32 cellular contexts compared by ENCODE assay signal in genomic region chrX:46597208-46597607, GRCh38.
"Had no signal": no experiment of that assay in that cellular context is flagged by ENCODE, and none has a peak within 500 bp of the region (broad histone marks: within the 10 kb centered on the region; RNA-seq: fewer than 3 reads in every experiment).

No MANE protein-coding gene starts in this region.

- H3K9me3 ChIP-seq: SJSA1, SK-N-SH had no signal

- H3K27ac Mint-ChIP-seq: activated CD4-positive, alpha-beta T cell treated with anti-CD3 and anti-CD28 coated beads for 36 hours; activated CD4-positive, alpha-beta T cell treated with anti-CD3 and anti-CD28 coated beads, Interleukin-2, amount 10 ng/mL, durations not matched to agents 7 days and 5 days; activated CD8-positive, alpha-beta T cell treated with anti-CD3 and anti-CD28 coated beads, Interleukin-2, amount 10 ng/mL, durations not matched to agents 7 days and 5 days; activated naive CD8-positive, alpha-beta T cell; activated naive CD8-positive, alpha-beta T cell treated with anti-CD3 and anti-CD28 coated beads, Interleukin-2, amount 50 U/mL, for 24 hours; activated T-cell treated with anti-CD3 and anti-CD28 coated beads, Interleukin-2, amount 50 U/mL, for 24 hours; activated T-helper 2 cell treated with anti-CD3 and anti-CD28 coated beads, Interferon-gamma antibody, Interleukin-2, Interleukin-4, amounts not matched to agents 10 μg/mL and 5 μg/mL and 100 μg/mL, durations not matched to agents 14 hours and 24 hours and 36 hours; T-helper 1 cell treated with Interleukin-12 subunit alpha and Interleukin-12 subunit beta and Interleukin-4 antibody, amounts not matched to agents 30 μg/mL and 1 μg/mL, for 36 hours; T-helper 2 cell treated with Interferon-gamma antibody and Interleukin-4, amounts not matched to agents 5 μg/mL and 100 μg/mL, for 36 hours had no signal

- H3K36me3 ChIP-seq: SJSA1 had no signal

- H3K27me3 Mint-ChIP-seq: activated CD4-positive, alpha-beta T cell treated with anti-CD3 and anti-CD28 coated beads for 36 hours; activated CD4-positive, alpha-beta T cell treated with anti-CD3 and anti-CD28 coated beads, Interleukin-2, amount 10 ng/mL, durations not matched to agents 7 days and 5 days; activated naive CD8-positive, alpha-beta T cell; activated naive CD8-positive, alpha-beta T cell treated with anti-CD3 and anti-CD28 coated beads, Interleukin-2, amount 50 U/mL, for 24 hours; brain had no signal

- FAIRE-seq: bronchial epithelial cell had no signal

- H3K36me3 Mint-ChIP-seq: activated naive CD8-positive, alpha-beta T cell; brain had no signal

- H3K27me3 ChIP-seq: SJSA1 had no signal

- H3K27ac ChIP-seq: KMS-11, PC-9, SJSA1 had no signal

- DNase-seq: activated CD4-positive, alpha-beta T cell treated with anti-CD3 and anti-CD28 coated beads for 36 hours; activated CD4-positive, alpha-beta T cell treated with anti-CD3 and anti-CD28 coated beads, Interleukin-2, amount 10 ng/mL, durations not matched to agents 7 days and 5 days; activated CD4-positive, alpha-beta T cell treated with anti-CD3 and anti-CD28 coated beads, Interleukin-2, amount 50 U/mL, for 48 hours; activated CD8-positive, alpha-beta T cell treated with anti-CD3 and anti-CD28 coated beads, Interleukin-2, amount 10 ng/mL, durations not matched to agents 7 days and 5 days; activated gamma-delta T cell; activated naive CD4-positive, alpha-beta T cell treated with Interleukin-2 at 50 U/mL for 16 hours; activated naive CD8-positive, alpha-beta T cell treated with anti-CD3 and anti-CD28 coated beads, Interleukin-2, amount 50 U/mL, for 24 hours; activated T-cell treated with anti-CD3 and anti-CD28 coated beads, Interleukin-2, amount 50 U/mL, for 24 hours; central memory CD4-positive, alpha-beta T cell; MM.1S; MV-4-11; NCI-H1092; NCI-H1436 treated with DMSO at 0.1 percent for 48 hours; NCI-H1694 treated with DMSO at 0.1 percent for 48 hours; NCI-H2029; NCI-H345; NCI-H524 treated with DMSO at 0.1 percent for 48 hours; NCI-H748 treated with DMSO at 0.1 percent for 48 hours; NK-92 treated with Interleukin-12 subunit alpha and Interleukin-12 subunit beta, amount 100 ng/mL, for 24 hours; PC-9; SHP77 treated with DMSO at 0.1 percent for 48 hours; SK-N-SH had no signal

- H3K4me1 ChIP-seq: SJSA1 had no signal

- H3K9me3 Mint-ChIP-seq: activated CD4-positive, alpha-beta T cell treated with anti-CD3 and anti-CD28 coated beads, Interleukin-2, amount 10 ng/mL, durations not matched to agents 7 days and 5 days; activated naive CD8-positive, alpha-beta T cell treated with anti-CD3 and anti-CD28 coated beads, Interleukin-2, amount 50 U/mL, for 24 hours; activated T-cell treated with anti-CD3 and anti-CD28 coated beads, Interleukin-2, amount 50 U/mL, for 24 hours; activated T-helper 2 cell treated with anti-CD3 and anti-CD28 coated beads, Interferon-gamma antibody, Interleukin-2, Interleukin-4, amounts not matched to agents 10 μg/mL and 5 μg/mL and 100 μg/mL, durations not matched to agents 14 hours and 24 hours and 36 hours; T-helper 1 cell treated with Interleukin-12 subunit alpha and Interleukin-12 subunit beta and Interleukin-4 antibody, amounts not matched to agents 30 μg/mL and 1 μg/mL, for 36 hours; T-helper 2 cell treated with Interferon-gamma antibody and Interleukin-4, amounts not matched to agents 5 μg/mL and 100 μg/mL, for 36 hours; WTC11 had no signal

- H3K4me3 Mint-ChIP-seq: activated CD4-positive, alpha-beta T cell treated with anti-CD3 and anti-CD28 coated beads for 36 hours; activated CD4-positive, alpha-beta T cell treated with anti-CD3 and anti-CD28 coated beads, Interleukin-2, amount 10 ng/mL, durations not matched to agents 7 days and 5 days; activated CD8-positive, alpha-beta T cell treated with anti-CD3 and anti-CD28 coated beads, Interleukin-2, amount 10 ng/mL, durations not matched to agents 7 days and 5 days; activated naive CD8-positive, alpha-beta T cell; activated naive CD8-positive, alpha-beta T cell treated with anti-CD3 and anti-CD28 coated beads, Interleukin-2, amount 50 U/mL, for 24 hours; activated T-cell treated with anti-CD3 and anti-CD28 coated beads, Interleukin-2, amount 50 U/mL, for 24 hours; brain; T-helper 1 cell treated with Interleukin-12 subunit alpha and Interleukin-12 subunit beta and Interleukin-4 antibody, amounts not matched to agents 30 μg/mL and 1 μg/mL, for 36 hours; T-helper 2 cell treated with Interferon-gamma antibody and Interleukin-4, amounts not matched to agents 5 μg/mL and 100 μg/mL, for 36 hours; WTC11 had no signal

- H3K4me3 ChIP-seq: PC-9, SJSA1 had no signal

- ATAC-seq: activated CD4-positive, alpha-beta T cell treated with anti-CD3 and anti-CD28 coated beads for 36 hours; activated CD4-positive, CD25-positive, alpha-beta regulatory T cell treated with anti-CD3 and anti-CD28 coated beads, Interleukin-2, amount 50 U/mL, for 24 hours; activated CD8-positive, alpha-beta T cell treated with anti-CD3 and anti-CD28 coated beads, Interleukin-2, amount 10 ng/mL, durations not matched to agents 7 days and 5 days; activated naive CD8-positive, alpha-beta T cell treated with anti-CD3 and anti-CD28 coated beads, Interleukin-2, amount 50 U/mL, for 24 hours; WTC11 had no signal
